1 cellular context compared by ENCODE assay signal in the genomic region with DNA sequence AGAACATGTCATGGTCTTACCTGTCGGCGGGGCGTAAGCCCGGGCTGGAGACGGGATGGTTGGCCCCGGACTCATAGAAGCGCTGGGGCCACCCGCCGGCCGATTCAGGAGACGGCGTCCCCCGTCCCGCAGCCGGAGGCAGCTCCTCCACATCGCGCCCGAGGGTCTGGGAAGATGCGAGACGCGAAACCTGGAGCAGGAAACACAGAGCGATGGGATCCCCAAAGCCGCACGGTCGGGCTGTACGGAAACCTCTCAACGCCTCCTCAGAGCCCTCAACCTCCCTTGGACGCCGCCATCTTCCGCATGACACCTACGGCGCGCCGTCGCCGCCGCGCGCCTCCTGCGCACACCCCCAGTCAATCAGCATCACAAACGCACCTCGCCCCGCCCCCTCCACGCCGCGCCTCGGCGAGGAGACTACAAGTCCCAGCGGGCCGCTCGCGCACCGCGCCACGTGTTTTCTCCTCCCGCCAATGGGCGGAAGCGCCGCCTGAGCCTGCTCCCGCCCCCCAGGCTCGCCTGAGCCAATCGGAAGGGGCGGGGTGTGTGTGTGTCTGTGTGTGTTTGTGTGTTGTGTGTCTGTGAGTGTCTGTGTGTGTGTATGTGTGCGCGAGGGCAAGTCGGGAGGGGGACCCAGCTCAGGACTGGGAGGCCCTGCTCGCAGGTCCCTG.
TF ChIP-seq lines count a peak whose summit lies in the region.

A gene (minus strand): TSS at position 308 of the 674 bp plus-strand sequence. CDS start 155 bp downstream, at position 153.
A gene (plus strand): TSS at position 548 of the 674 bp plus-strand sequence. CDS start 57 bp downstream, at position 605.

TF ChIP-seq in GM12878, 131 proteins besides CTCF, POLR2A, EP300 and RAD21 (continued from another document):
- TF ChIP-seq, protein P1, sequence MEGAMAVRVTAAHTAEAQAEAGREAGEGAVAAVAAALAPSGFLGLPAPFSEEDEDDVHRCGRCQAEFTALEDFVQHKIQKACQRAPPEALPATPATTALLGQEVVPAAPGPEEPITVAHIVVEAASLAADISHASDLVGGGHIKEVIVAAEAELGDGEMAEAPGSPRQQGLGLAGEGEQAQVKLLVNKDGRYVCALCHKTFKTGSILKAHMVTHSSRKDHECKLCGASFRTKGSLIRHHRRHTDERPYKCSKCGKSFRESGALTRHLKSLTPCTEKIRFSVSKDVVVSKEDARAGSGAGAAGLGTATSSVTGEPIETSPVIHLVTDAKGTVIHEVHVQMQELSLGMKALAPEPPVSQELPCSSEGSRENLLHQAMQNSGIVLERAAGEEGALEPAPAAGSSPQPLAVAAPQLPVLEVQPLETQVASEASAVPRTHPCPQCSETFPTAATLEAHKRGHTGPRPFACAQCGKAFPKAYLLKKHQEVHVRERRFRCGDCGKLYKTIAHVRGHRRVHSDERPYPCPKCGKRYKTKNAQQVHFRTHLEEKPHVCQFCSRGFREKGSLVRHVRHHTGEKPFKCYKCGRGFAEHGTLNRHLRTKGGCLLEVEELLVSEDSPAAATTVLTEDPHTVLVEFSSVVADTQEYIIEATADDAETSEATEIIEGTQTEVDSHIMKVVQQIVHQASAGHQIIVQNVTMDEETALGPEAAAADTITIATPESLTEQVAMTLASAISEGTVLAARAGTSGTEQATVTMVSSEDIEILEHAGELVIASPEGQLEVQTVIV (IDR thresholded peaks at IDR 0.05; ENCODE audit: borderline replicate concordance, partially characterized antibody), result peak; percentile 70
- TF ChIP-seq, protein P2, sequence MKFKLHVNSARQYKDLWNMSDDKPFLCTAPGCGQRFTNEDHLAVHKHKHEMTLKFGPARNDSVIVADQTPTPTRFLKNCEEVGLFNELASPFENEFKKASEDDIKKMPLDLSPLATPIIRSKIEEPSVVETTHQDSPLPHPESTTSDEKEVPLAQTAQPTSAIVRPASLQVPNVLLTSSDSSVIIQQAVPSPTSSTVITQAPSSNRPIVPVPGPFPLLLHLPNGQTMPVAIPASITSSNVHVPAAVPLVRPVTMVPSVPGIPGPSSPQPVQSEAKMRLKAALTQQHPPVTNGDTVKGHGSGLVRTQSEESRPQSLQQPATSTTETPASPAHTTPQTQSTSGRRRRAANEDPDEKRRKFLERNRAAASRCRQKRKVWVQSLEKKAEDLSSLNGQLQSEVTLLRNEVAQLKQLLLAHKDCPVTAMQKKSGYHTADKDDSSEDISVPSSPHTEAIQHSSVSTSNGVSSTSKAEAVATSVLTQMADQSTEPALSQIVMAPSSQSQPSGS (IDR thresholded peaks at IDR 0.05; ENCODE audit: low read length), result no peak
- TF ChIP-seq IKZF1 (conservative IDR thresholded peaks at IDR 0.05) (peak; percentile 98), WRNIP1 (IDR thresholded peaks at IDR 0.05; ENCODE audit: borderline replicate concordance, low read depth, low read length) (no peak; the same call in 1 of the 2 replicates), ZNF384 (IDR thresholded peaks at IDR 0.05; ENCODE audit: borderline replicate concordance, low read depth, low read length) (no peak), TCF3 (IDR thresholded peaks at IDR 0.05; ENCODE audit: borderline replicate concordance, insufficient read depth, low read depth, low read length) (no peak), MYC (IDR thresholded peaks at IDR 0.05; ENCODE audit: insufficient read depth, insufficient read length, insufficient replicate concordance, low read length, severe bottlenecking) (peak; percentile 64), POU2F2 (IDR thresholded peaks at IDR 0.05; ENCODE audit: borderline replicate concordance, low read depth, low read length) (peak; percentile 43; the same call in 1 of the 3 replicates), SPI1 (IDR thresholded peaks at IDR 0.05; ENCODE audit: borderline replicate concordance, insufficient read depth, low read depth, low read length) (0 out of 2 replicates have a peak, but pooled peaks have one; percentile 10), DPF2 (IDR thresholded peaks at IDR 0.05) (peak; percentile 47; the same call in 1 of the 2 replicates), RELA (IDR thresholded peaks at IDR 0.05; ENCODE audit: borderline replicate concordance, partially characterized antibody) (peak; percentile 94), SP1 (IDR thresholded peaks at IDR 0.05; ENCODE audit: low read depth, low read length) (peak; percentile 98)
- TF ChIP-seq, protein P3, sequence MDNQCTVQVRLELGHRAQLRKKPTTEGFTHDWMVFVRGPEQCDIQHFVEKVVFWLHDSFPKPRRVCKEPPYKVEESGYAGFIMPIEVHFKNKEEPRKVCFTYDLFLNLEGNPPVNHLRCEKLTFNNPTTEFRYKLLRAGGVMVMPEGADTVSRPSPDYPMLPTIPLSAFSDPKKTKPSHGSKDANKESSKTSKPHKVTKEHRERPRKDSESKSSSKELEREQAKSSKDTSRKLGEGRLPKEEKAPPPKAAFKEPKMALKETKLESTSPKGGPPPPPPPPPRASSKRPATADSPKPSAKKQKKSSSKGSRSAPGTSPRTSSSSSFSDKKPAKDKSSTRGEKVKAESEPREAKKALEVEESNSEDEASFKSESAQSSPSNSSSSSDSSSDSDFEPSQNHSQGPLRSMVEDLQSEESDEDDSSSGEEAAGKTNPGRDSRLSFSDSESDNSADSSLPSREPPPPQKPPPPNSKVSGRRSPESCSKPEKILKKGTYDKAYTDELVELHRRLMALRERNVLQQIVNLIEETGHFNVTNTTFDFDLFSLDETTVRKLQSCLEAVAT (IDR thresholded peaks at IDR 0.05), result no peak
- TF ChIP-seq, protein P4, sequence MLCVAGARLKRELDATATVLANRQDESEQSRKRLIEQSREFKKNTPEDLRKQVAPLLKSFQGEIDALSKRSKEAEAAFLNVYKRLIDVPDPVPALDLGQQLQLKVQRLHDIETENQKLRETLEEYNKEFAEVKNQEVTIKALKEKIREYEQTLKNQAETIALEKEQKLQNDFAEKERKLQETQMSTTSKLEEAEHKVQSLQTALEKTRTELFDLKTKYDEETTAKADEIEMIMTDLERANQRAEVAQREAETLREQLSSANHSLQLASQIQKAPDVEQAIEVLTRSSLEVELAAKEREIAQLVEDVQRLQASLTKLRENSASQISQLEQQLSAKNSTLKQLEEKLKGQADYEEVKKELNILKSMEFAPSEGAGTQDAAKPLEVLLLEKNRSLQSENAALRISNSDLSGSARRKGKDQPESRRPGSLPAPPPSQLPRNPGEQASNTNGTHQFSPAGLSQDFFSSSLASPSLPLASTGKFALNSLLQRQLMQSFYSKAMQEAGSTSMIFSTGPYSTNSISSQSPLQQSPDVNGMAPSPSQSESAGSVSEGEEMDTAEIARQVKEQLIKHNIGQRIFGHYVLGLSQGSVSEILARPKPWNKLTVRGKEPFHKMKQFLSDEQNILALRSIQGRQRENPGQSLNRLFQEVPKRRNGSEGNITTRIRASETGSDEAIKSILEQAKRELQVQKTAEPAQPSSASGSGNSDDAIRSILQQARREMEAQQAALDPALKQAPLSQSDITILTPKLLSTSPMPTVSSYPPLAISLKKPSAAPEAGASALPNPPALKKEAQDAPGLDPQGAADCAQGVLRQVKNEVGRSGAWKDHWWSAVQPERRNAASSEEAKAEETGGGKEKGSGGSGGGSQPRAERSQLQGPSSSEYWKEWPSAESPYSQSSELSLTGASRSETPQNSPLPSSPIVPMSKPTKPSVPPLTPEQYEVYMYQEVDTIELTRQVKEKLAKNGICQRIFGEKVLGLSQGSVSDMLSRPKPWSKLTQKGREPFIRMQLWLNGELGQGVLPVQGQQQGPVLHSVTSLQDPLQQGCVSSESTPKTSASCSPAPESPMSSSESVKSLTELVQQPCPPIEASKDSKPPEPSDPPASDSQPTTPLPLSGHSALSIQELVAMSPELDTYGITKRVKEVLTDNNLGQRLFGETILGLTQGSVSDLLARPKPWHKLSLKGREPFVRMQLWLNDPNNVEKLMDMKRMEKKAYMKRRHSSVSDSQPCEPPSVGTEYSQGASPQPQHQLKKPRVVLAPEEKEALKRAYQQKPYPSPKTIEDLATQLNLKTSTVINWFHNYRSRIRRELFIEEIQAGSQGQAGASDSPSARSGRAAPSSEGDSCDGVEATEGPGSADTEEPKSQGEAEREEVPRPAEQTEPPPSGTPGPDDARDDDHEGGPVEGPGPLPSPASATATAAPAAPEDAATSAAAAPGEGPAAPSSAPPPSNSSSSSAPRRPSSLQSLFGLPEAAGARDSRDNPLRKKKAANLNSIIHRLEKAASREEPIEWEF (IDR thresholded peaks at IDR 0.05; ENCODE audit: insufficient replicate concordance, low read depth, low read length), result no peak
- TF ChIP-seq, protein P5, sequence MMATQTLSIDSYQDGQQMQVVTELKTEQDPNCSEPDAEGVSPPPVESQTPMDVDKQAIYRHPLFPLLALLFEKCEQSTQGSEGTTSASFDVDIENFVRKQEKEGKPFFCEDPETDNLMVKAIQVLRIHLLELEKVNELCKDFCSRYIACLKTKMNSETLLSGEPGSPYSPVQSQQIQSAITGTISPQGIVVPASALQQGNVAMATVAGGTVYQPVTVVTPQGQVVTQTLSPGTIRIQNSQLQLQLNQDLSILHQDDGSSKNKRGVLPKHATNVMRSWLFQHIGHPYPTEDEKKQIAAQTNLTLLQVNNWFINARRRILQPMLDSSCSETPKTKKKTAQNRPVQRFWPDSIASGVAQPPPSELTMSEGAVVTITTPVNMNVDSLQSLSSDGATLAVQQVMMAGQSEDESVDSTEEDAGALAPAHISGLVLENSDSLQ (IDR thresholded peaks at IDR 0.05), result peak; percentile 98
- TF ChIP-seq, protein P6, sequence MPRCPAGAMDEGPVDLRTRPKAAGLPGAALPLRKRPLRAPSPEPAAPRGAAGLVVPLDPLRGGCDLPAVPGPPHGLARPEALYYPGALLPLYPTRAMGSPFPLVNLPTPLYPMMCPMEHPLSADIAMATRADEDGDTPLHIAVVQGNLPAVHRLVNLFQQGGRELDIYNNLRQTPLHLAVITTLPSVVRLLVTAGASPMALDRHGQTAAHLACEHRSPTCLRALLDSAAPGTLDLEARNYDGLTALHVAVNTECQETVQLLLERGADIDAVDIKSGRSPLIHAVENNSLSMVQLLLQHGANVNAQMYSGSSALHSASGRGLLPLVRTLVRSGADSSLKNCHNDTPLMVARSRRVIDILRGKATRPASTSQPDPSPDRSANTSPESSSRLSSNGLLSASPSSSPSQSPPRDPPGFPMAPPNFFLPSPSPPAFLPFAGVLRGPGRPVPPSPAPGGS (IDR thresholded peaks at IDR 0.05; ENCODE audit: borderline replicate concordance, insufficient read depth, low read depth, low read length, poor library complexity, severe bottlenecking), result no peak
